ENCODE assay signal across 32 cellular contexts in genomic region chr4:97653701-97654100, GRCh38.
"Had no signal": no experiment of that assay in that cellular context is flagged by ENCODE, and none has a peak within 500 bp of the region (broad histone marks: within the 10 kb centered on the region; RNA-seq: fewer than 3 reads in every experiment).

No MANE protein-coding gene starts in this region.

- H3K27me3 Mint-ChIP-seq: activated CD4-positive, alpha-beta T cell treated with anti-CD3 and anti-CD28 coated beads for 36 hours; activated CD4-positive, alpha-beta T cell treated with anti-CD3 and anti-CD28 coated beads, Interleukin-2, amount 10 ng/mL, durations not matched to agents 7 days and 5 days; activated naive CD4-positive, alpha-beta T cell treated with anti-CD3 and anti-CD28 coated beads, Interleukin-2, amount 10 ng/mL, durations not matched to agents 7 days and 5 days; activated naive CD8-positive, alpha-beta T cell; activated T-cell treated with anti-CD3 and anti-CD28 coated beads, Interleukin-2, amount 50 U/mL, for 24 hours; central memory CD8-positive, alpha-beta T cell had no signal

- H3K4me1 ChIP-seq: ascending aorta had no signal

- H3K9me3 ChIP-seq: ascending aorta had no signal

- H3K4me3 ChIP-seq: ascending aorta, cardiac muscle cell, K562 had no signal

- H3K36me3 ChIP-seq: ascending aorta, cardiac muscle cell had no signal

- H3K27ac ChIP-seq: ascending aorta, cardiac muscle cell had no signal

- H3K4me1 Mint-ChIP-seq: activated CD4-positive, alpha-beta T cell treated with anti-CD3 and anti-CD28 coated beads for 36 hours; activated CD4-positive, alpha-beta T cell treated with anti-CD3 and anti-CD28 coated beads, Interleukin-2, amount 10 ng/mL, durations not matched to agents 7 days and 5 days; activated naive CD4-positive, alpha-beta T cell treated with anti-CD3 and anti-CD28 coated beads, Interleukin-2, amount 10 ng/mL, durations not matched to agents 7 days and 5 days; central memory CD8-positive, alpha-beta T cell; WTC11 had no signal

- ATAC-seq: activated CD4-positive, alpha-beta T cell treated with anti-CD3 and anti-CD28 coated beads for 36 hours; activated CD4-positive, CD25-positive, alpha-beta regulatory T cell treated with anti-CD3 and anti-CD28 coated beads, Interleukin-2, amount 50 U/mL, for 24 hours; activated CD8-positive, alpha-beta T cell treated with anti-CD3 and anti-CD28 coated beads, Interleukin-2, amount 10 ng/mL, durations not matched to agents 7 days and 5 days; K562; PC-3; WTC11 had no signal

- H3K9me3 Mint-ChIP-seq: activated CD4-positive, alpha-beta T cell treated with anti-CD3 and anti-CD28 coated beads, Interleukin-2, amount 10 ng/mL, durations not matched to agents 7 days and 5 days; activated naive CD4-positive, alpha-beta T cell treated with anti-CD3 and anti-CD28 coated beads, Interleukin-2, amount 10 ng/mL, durations not matched to agents 7 days and 5 days had no signal

- DNase-seq: activated CD4-positive, alpha-beta T cell treated with anti-CD3 and anti-CD28 coated beads for 36 hours; activated CD4-positive, alpha-beta T cell treated with anti-CD3 and anti-CD28 coated beads, Interleukin-2, amount 10 ng/mL, durations not matched to agents 7 days and 5 days; activated CD4-positive, alpha-beta T cell treated with anti-CD3 and anti-CD28 coated beads, Interleukin-2, amount 50 U/mL, for 48 hours; activated CD8-positive, alpha-beta T cell treated with anti-CD3 and anti-CD28 coated beads, Interleukin-2, amount 10 ng/mL, durations not matched to agents 7 days and 5 days; activated gamma-delta T cell; activated naive CD4-positive, alpha-beta T cell treated with anti-CD3 and anti-CD28 coated beads, Interleukin-2, amount 10 ng/mL, durations not matched to agents 7 days and 5 days; activated T-cell treated with anti-CD3 and anti-CD28 coated beads, Interleukin-2, amount 50 U/mL, for 24 hours; amygdala; NCI-H1105; NCI-H1417 treated with DMSO at 0.1 percent for 48 hours; NCI-H187 treated with DMSO at 0.1 percent for 48 hours; NCI-H2081; NCI-H2171 treated with DMSO at 0.1 percent for 48 hours; NCI-H2227 treated with DMSO at 0.1 percent for 48 hours; NCI-H446 treated with DMSO at 0.1 percent for 48 hours; NCI-H524; NCI-H69; NCI-H82; PC-3; Right ventricle myocardium superior; SW 1271; T-helper 1 cell; T-helper 2 cell; T-helper 9 cell had no signal

- H3K36me3 Mint-ChIP-seq: activated naive CD4-positive, alpha-beta T cell treated with anti-CD3 and anti-CD28 coated beads, Interleukin-2, amount 10 ng/mL, durations not matched to agents 7 days and 5 days; activated naive CD8-positive, alpha-beta T cell; WTC11 had no signal

- H3K27ac Mint-ChIP-seq: activated CD4-positive, alpha-beta T cell treated with anti-CD3 and anti-CD28 coated beads for 36 hours; activated CD4-positive, alpha-beta T cell treated with anti-CD3 and anti-CD28 coated beads, Interleukin-2, amount 10 ng/mL, durations not matched to agents 7 days and 5 days; activated CD8-positive, alpha-beta T cell treated with anti-CD3 and anti-CD28 coated beads, Interleukin-2, amount 10 ng/mL, durations not matched to agents 7 days and 5 days; activated naive CD4-positive, alpha-beta T cell treated with anti-CD3 and anti-CD28 coated beads, Interleukin-2, amount 10 ng/mL, durations not matched to agents 7 days and 5 days; activated naive CD8-positive, alpha-beta T cell; activated T-cell treated with anti-CD3 and anti-CD28 coated beads, Interleukin-2, amount 50 U/mL, for 24 hours; activated T-helper 2 cell treated with anti-CD3 and anti-CD28 coated beads, Interferon-gamma antibody, Interleukin-2, Interleukin-4, amounts not matched to agents 10 μg/mL and 5 μg/mL and 100 μg/mL, durations not matched to agents 14 hours and 24 hours and 36 hours; WTC11 had no signal

- H3K27me3 ChIP-seq: ascending aorta, cardiac muscle cell had no signal

- H3K4me3 Mint-ChIP-seq: activated CD4-positive, alpha-beta T cell treated with anti-CD3 and anti-CD28 coated beads for 36 hours; activated CD4-positive, alpha-beta T cell treated with anti-CD3 and anti-CD28 coated beads, Interleukin-2, amount 10 ng/mL, durations not matched to agents 7 days and 5 days; activated CD8-positive, alpha-beta T cell treated with anti-CD3 and anti-CD28 coated beads, Interleukin-2, amount 10 ng/mL, durations not matched to agents 7 days and 5 days; activated naive CD4-positive, alpha-beta T cell treated with anti-CD3 and anti-CD28 coated beads, Interleukin-2, amount 10 ng/mL, durations not matched to agents 7 days and 5 days; activated naive CD8-positive, alpha-beta T cell; activated T-cell treated with anti-CD3 and anti-CD28 coated beads, Interleukin-2, amount 50 U/mL, for 24 hours; central memory CD8-positive, alpha-beta T cell; WTC11 had no signal
